ENCODE assay signal across 1 cellular context in genomic region chr16:28526201-28527099, GRCh38.
TF ChIP-seq lines count a peak whose summit lies in the region.

No MANE protein-coding gene starts in this region.

TF ChIP-seq in HepG2, 621 proteins besides CTCF, POLR2A, EP300 and RAD21 (continued from another document and continues in another):
- TF ChIP-seq ZBTB34 (CRISPR knock-in tag; IDR thresholded peaks at IDR 0.05) (peak; percentile 98), POLR2AphosphoS5 (IDR thresholded peaks at IDR 0.05; ENCODE audit: low read depth, low read length) (0 out of 2 replicates have a peak, but pooled peaks have one; percentile 24), ZNF343 (CRISPR knock-in tag; IDR thresholded peaks at IDR 0.05) (0 out of 2 replicates have a peak, but pooled peaks have one; percentile 68), ARID2 (CRISPR knock-in tag; IDR thresholded peaks at IDR 0.05; ENCODE audit: borderline replicate concordance) (peak; percentile 86; the same call in 1 of the 2 replicates), IKZF4 (CRISPR knock-in tag; IDR thresholded peaks at IDR 0.05; ENCODE audit: borderline replicate concordance, low read depth, not compliant biosample characterization) (no peak), ZBTB20 (CRISPR knock-in tag; IDR thresholded peaks at IDR 0.05; ENCODE audit: borderline replicate concordance, low read depth) (peak; percentile 58; the same call in 1 of the 2 replicates), PHF5A (CRISPR knock-in tag; IDR thresholded peaks at IDR 0.05; ENCODE audit: low read depth, unreplicated experiment) (peak; percentile 95), ZNF792 (CRISPR knock-in tag; IDR thresholded peaks at IDR 0.05) (peak; percentile 86), SNAPC5 (CRISPR knock-in tag; IDR thresholded peaks at IDR 0.05; ENCODE audit: borderline replicate concordance) (0 out of 2 replicates have a peak, but pooled peaks have one; percentile 83), MXD4 (CRISPR knock-in tag; IDR thresholded peaks at IDR 0.05) (peak; percentile 36; the same call in 1 of the 2 replicates), FOXC1 (CRISPR knock-in tag; IDR thresholded peaks at IDR 0.05; ENCODE audit: borderline replicate concordance) (no peak), HMG20A (CRISPR knock-in tag; IDR thresholded peaks at IDR 0.05; ENCODE audit: borderline replicate concordance) (peak; percentile 95), PTBP1 (IDR thresholded peaks at IDR 0.05; ENCODE audit: low read depth, low read length, poor library complexity, severe bottlenecking) (no peak), ZNF510 (CRISPR knock-in tag; IDR thresholded peaks at IDR 0.05; ENCODE audit: low read depth) (peak; percentile 75), ATAD3A (CRISPR knock-in tag; IDR thresholded peaks at IDR 0.05) (no peak), SNRNP70 (IDR thresholded peaks at IDR 0.05; ENCODE audit: low read depth, low read length) (no peak), ZNF317 (CRISPR knock-in tag; IDR thresholded peaks at IDR 0.05) (peak; percentile 81), THAP11 (CRISPR knock-in tag; IDR thresholded peaks at IDR 0.05) (peak; percentile 85), ZNF557 (CRISPR knock-in tag; IDR thresholded peaks at IDR 0.05) (peak; percentile 80; the same call in 1 of the 2 replicates), CBX2 (IDR thresholded peaks at IDR 0.05; ENCODE audit: low read depth, low read length) (no peak), CBX2 (CRISPR knock-in tag; IDR thresholded peaks at IDR 0.05; ENCODE audit: low read depth) (no peak), ZNF24 (IDR thresholded peaks at IDR 0.05) (no peak), SYNCRIP (IDR thresholded peaks at IDR 0.05; ENCODE audit: insufficient read depth, low read depth, low read length) (no peak), AGO1 (IDR thresholded peaks at IDR 0.05; ENCODE audit: low read depth, low read length, poor library complexity, severe bottlenecking) (no peak), NFIC (IDR thresholded peaks at IDR 0.05; ENCODE audit: low read length) (peak; percentile 89), NR2F6 (IDR thresholded peaks at IDR 0.05) (peak; percentile 87), NR2F6 (CRISPR knock-in tag; IDR thresholded peaks at IDR 0.05) (peak; percentile 90), ZNF20 (CRISPR knock-in tag; IDR thresholded peaks at IDR 0.05) (no peak), SAFB2 (CRISPR knock-in tag; IDR thresholded peaks at IDR 0.05; ENCODE audit: borderline replicate concordance, low read depth) (peak; percentile 80; the same call in 1 of the 2 replicates), MEIS2 (CRISPR knock-in tag; IDR thresholded peaks at IDR 0.05) (peak; percentile 61; the same call in 1 of the 2 replicates), HNRNPUL1 (IDR thresholded peaks at IDR 0.05; ENCODE audit: low read depth, low read length) (no peak), ATRX (CRISPR knock-in tag; IDR thresholded peaks at IDR 0.05; ENCODE audit: borderline replicate concordance) (no peak), SALL1 (CRISPR knock-in tag; IDR thresholded peaks at IDR 0.05) (peak; percentile 93), ZNF788 (CRISPR knock-in tag; IDR thresholded peaks at IDR 0.05; ENCODE audit: borderline replicate concordance) (no peak; the same call in 1 of the 2 replicates), ZNF569 (CRISPR knock-in tag; IDR thresholded peaks at IDR 0.05; ENCODE audit: borderline replicate concordance) (no peak), HNF4G (IDR thresholded peaks at IDR 0.05; ENCODE audit: borderline replicate concordance, low read depth, low read length) (peak; percentile 99), HNF4G (CRISPR knock-in tag; IDR thresholded peaks at IDR 0.05; ENCODE audit: borderline replicate concordance, low read depth) (peak; percentile 99), PAXIP1 (CRISPR knock-in tag; conservative IDR thresholded peaks at IDR 0.05) (peak; percentile 100), MED8 (CRISPR knock-in tag; IDR thresholded peaks at IDR 0.05; ENCODE audit: insufficient replicate concordance) (peak; percentile 68), BRCA1 (CRISPR knock-in tag; IDR thresholded peaks at IDR 0.05) (0 out of 2 replicates have a peak, but pooled peaks have one; percentile 34), IRX3 (CRISPR knock-in tag; IDR thresholded peaks at IDR 0.05; ENCODE audit: borderline replicate concordance, low read depth) (no peak), NAIF1 (CRISPR knock-in tag; IDR thresholded peaks at IDR 0.05; ENCODE audit: borderline replicate concordance) (no peak), THAP7 (CRISPR knock-in tag; IDR thresholded peaks at IDR 0.05) (no peak), POLR2G (IDR thresholded peaks at IDR 0.05; ENCODE audit: low read depth, low read length) (0 out of 2 replicates have a peak, but pooled peaks have one; percentile 32)
- TF ChIP-seq, protein P1, sequence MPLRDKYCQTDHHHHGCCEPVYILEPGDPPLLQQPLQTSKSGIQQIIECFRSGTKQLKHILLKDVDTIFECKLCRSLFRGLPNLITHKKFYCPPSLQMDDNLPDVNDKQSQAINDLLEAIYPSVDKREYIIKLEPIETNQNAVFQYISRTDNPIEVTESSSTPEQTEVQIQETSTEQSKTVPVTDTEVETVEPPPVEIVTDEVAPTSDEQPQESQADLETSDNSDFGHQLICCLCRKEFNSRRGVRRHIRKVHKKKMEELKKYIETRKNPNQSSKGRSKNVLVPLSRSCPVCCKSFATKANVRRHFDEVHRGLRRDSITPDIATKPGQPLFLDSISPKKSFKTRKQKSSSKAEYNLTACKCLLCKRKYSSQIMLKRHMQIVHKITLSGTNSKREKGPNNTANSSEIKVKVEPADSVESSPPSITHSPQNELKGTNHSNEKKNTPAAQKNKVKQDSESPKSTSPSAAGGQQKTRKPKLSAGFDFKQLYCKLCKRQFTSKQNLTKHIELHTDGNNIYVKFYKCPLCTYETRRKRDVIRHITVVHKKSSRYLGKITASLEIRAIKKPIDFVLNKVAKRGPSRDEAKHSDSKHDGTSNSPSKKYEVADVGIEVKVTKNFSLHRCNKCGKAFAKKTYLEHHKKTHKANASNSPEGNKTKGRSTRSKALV (CRISPR knock-in tag; IDR thresholded peaks at IDR 0.05) = peak; percentile 51; the same call in 1 of the 2 replicates
- TF ChIP-seq, protein P2, sequence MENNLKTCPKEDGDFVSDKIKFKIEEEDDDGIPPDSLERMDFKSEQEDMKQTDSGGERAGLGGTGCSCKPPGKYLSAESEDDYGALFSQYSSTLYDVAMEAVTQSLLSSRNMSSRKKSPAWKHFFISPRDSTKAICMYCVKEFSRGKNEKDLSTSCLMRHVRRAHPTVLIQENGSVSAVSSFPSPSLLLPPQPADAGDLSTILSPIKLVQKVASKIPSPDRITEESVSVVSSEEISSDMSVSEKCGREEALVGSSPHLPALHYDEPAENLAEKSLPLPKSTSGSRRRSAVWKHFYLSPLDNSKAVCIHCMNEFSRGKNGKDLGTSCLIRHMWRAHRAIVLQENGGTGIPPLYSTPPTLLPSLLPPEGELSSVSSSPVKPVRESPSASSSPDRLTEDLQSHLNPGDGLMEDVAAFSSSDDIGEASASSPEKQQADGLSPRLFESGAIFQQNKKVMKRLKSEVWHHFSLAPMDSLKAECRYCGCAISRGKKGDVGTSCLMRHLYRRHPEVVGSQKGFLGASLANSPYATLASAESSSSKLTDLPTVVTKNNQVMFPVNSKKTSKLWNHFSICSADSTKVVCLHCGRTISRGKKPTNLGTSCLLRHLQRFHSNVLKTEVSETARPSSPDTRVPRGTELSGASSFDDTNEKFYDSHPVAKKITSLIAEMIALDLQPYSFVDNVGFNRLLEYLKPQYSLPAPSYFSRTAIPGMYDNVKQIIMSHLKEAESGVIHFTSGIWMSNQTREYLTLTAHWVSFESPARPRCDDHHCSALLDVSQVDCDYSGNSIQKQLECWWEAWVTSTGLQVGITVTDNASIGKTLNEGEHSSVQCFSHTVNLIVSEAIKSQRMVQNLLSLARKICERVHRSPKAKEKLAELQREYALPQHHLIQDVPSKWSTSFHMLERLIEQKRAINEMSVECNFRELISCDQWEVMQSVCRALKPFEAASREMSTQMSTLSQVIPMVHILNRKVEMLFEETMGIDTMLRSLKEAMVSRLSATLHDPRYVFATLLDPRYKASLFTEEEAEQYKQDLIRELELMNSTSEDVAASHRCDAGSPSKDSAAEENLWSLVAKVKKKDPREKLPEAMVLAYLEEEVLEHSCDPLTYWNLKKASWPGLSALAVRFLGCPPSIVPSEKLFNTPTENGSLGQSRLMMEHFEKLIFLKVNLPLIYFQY (CRISPR knock-in tag; IDR thresholded peaks at IDR 0.05; ENCODE audit: borderline replicate concordance) = peak; percentile 98
- TF ChIP-seq, protein P3, sequence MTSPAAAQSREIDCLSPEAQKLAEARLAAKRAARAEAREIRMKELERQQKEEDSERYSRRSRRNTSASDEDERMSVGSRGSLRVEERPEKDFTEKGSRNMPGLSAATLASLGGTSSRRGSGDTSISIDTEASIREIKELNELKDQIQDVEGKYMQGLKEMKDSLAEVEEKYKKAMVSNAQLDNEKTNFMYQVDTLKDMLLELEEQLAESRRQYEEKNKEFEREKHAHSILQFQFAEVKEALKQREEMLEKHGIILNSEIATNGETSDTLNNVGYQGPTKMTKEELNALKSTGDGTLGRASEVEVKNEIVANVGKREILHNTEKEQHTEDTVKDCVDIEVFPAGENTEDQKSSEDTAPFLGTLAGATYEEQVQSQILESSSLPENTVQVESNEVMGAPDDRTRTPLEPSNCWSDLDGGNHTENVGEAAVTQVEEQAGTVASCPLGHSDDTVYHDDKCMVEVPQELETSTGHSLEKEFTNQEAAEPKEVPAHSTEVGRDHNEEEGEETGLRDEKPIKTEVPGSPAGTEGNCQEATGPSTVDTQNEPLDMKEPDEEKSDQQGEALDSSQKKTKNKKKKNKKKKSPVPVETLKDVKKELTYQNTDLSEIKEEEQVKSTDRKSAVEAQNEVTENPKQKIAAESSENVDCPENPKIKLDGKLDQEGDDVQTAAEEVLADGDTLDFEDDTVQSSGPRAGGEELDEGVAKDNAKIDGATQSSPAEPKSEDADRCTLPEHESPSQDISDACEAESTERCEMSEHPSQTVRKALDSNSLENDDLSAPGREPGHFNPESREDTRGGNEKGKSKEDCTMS (CRISPR knock-in tag; conservative IDR thresholded peaks at IDR 0.05) = no peak
- TF ChIP-seq, protein P4, sequence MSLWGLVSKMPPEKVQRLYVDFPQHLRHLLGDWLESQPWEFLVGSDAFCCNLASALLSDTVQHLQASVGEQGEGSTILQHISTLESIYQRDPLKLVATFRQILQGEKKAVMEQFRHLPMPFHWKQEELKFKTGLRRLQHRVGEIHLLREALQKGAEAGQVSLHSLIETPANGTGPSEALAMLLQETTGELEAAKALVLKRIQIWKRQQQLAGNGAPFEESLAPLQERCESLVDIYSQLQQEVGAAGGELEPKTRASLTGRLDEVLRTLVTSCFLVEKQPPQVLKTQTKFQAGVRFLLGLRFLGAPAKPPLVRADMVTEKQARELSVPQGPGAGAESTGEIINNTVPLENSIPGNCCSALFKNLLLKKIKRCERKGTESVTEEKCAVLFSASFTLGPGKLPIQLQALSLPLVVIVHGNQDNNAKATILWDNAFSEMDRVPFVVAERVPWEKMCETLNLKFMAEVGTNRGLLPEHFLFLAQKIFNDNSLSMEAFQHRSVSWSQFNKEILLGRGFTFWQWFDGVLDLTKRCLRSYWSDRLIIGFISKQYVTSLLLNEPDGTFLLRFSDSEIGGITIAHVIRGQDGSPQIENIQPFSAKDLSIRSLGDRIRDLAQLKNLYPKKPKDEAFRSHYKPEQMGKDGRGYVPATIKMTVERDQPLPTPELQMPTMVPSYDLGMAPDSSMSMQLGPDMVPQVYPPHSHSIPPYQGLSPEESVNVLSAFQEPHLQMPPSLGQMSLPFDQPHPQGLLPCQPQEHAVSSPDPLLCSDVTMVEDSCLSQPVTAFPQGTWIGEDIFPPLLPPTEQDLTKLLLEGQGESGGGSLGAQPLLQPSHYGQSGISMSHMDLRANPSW (CRISPR knock-in tag; IDR thresholded peaks at IDR 0.05; ENCODE audit: borderline replicate concordance) = peak; percentile 95
